In genomic region chr5:136028782-136029742, GRCh38 we compare ENCODE assay signal across 8 cellular contexts. TPM values are rescaled to one million over a fixed set of nuclear protein-coding genes. Genes with fewer than 3 reads are reported as not detected.
DNase-seq lines count a peak whose midpoint lies in the region; ATAC-seq lines count a peak whose summit lies in the region.

TSS of gene TGFBI (plus strand) at chr5:136028988. CDS start at chr5:136029056, 68 bp downstream.

- peak within 1 kb of the TSS; percentile 74 to 77 for H3K4me3 ChIP-seq in stomach smooth muscle (ENCODE audit: low read length in 2 of 2)

- no peaks in the 10 kb centered on the region for H3K9me3 ChIP-seq in stomach smooth muscle (ENCODE audit: control insufficient read depth in 2 of 2, low read length in 2 of 2)

- no peaks in the 10 kb centered on the region for H3K4me1 Mint-ChIP-seq in activated CD4-positive, alpha-beta memory T cell treated with anti-CD3 and anti-CD28 coated beads for 36 hours (ENCODE audit: low read depth)
- H3K4me1 Mint-ChIP-seq in activated CD4-positive, alpha-beta memory T cell treated with anti-CD3 and anti-CD28 coated beads, Interleukin-2, amount 10 ng/mL, durations not matched to agents 7 days and 5 days: peaks cover 1% of the 10 kb centered on the region

- no peak within 1 kb of the TSS for H3K27ac Mint-ChIP-seq in activated CD4-positive, alpha-beta memory T cell treated with anti-CD3 and anti-CD28 coated beads for 36 hours
- H3K27ac Mint-ChIP-seq in activated CD4-positive, alpha-beta memory T cell treated with anti-CD3 and anti-CD28 coated beads, Interleukin-2, amount 10 ng/mL, durations not matched to agents 7 days and 5 days: no peak within 1 kb of the TSS

- H3K27me3 ChIP-seq in stomach smooth muscle (ENCODE audit: control insufficient read depth in 1 of 2, insufficient read depth in 2 of 2, low read length in 2 of 2): no peaks in the 10 kb centered on the region

- H3K27me3 Mint-ChIP-seq in activated CD4-positive, alpha-beta memory T cell treated with anti-CD3 and anti-CD28 coated beads for 36 hours: peaks cover 20% of the 10 kb centered on the region
- peaks cover 16% of the 10 kb centered on the region for H3K27me3 Mint-ChIP-seq in activated CD4-positive, alpha-beta memory T cell treated with anti-CD3 and anti-CD28 coated beads, Interleukin-2, amount 10 ng/mL, durations not matched to agents 7 days and 5 days

- POLR2A ChIA-PET in activated CD4-positive, alpha-beta memory T cell treated with anti-CD3 and anti-CD28 coated beads for 36 hours (lab: Charles Lee): no interaction called here
- POLR2A ChIA-PET in activated CD4-positive, alpha-beta memory T cell treated with anti-CD3 and anti-CD28 coated beads, Interleukin-2, amount 10 ng/mL, durations not matched to agents 7 days and 5 days (lab: Charles Lee): no interaction called here

- peak; percentile 39 for DNase-seq in activated CD4-positive, alpha-beta memory T cell treated with anti-CD3 and anti-CD28 coated beads for 36 hours
- no peak for DNase-seq in activated CD4-positive, alpha-beta memory T cell treated with anti-CD3 and anti-CD28 coated beads, Interleukin-2, amount 10 ng/mL, durations not matched to agents 7 days and 5 days
- DNase-seq in NCI-H774 (lab: John Stamatoyannopoulos, UW): peak; percentile 7
- DNase-seq in dermis blood vessel endothelial cell: peak; percentile 73
- peak; percentile 84 for DNase-seq in left lobe of liver (ENCODE audit: low spot score)
- no peak for DNase-seq in OCI-M2 (lab: John Stamatoyannopoulos, UW; ENCODE audit: unreplicated experiment)

- peak within 1 kb of the TSS; percentile 53 for H3K27ac ChIP-seq in stomach smooth muscle (ENCODE audit: low read length)

- peaks cover 72% of the 10 kb centered on the region for H3K4me1 ChIP-seq in stomach smooth muscle (ENCODE audit: control insufficient read depth, insufficient read depth, low read length)

- H3K9ac ChIP-seq in stomach smooth muscle (ENCODE audit: low read length in 2 of 2): peak within 1 kb of the TSS; percentile 67 to 79

- no peaks in the 10 kb centered on the region for H3K9me3 Mint-ChIP-seq in activated CD4-positive, alpha-beta memory T cell treated with anti-CD3 and anti-CD28 coated beads for 36 hours
- no peaks in the 10 kb centered on the region for H3K9me3 Mint-ChIP-seq in activated CD4-positive, alpha-beta memory T cell treated with anti-CD3 and anti-CD28 coated beads, Interleukin-2, amount 10 ng/mL, durations not matched to agents 7 days and 5 days

- CTCF ChIA-PET in activated CD4-positive, alpha-beta memory T cell treated with anti-CD3 and anti-CD28 coated beads for 36 hours (lab: Charles Lee): no interaction called here
- CTCF ChIA-PET in activated CD4-positive, alpha-beta memory T cell treated with anti-CD3 and anti-CD28 coated beads, Interleukin-2, amount 10 ng/mL, durations not matched to agents 7 days and 5 days (lab: Charles Lee): no interaction called here

- H3K36me3 Mint-ChIP-seq in activated CD4-positive, alpha-beta memory T cell treated with anti-CD3 and anti-CD28 coated beads for 36 hours: no peaks in the 10 kb centered on the region
- H3K36me3 Mint-ChIP-seq in activated CD4-positive, alpha-beta memory T cell treated with anti-CD3 and anti-CD28 coated beads, Interleukin-2, amount 10 ng/mL, durations not matched to agents 7 days and 5 days (ENCODE audit: low read depth): no peaks in the 10 kb centered on the region

- intact Hi-C loops in activated CD4-positive, alpha-beta memory T cell treated with anti-CD3 and anti-CD28 coated beads for 36 hours (cut with micrococcal nuclease): no loop called here

- ATAC-seq in left lobe of liver (peak; percentile 97), HG03442 (IDR thresholded peaks at IDR 0.05; ENCODE audit: unreplicated experiment) (no peak)

- H3K4me3 Mint-ChIP-seq in activated CD4-positive, alpha-beta memory T cell treated with anti-CD3 and anti-CD28 coated beads for 36 hours: no peak within 1 kb of the TSS
- H3K4me3 Mint-ChIP-seq in activated CD4-positive, alpha-beta memory T cell treated with anti-CD3 and anti-CD28 coated beads, Interleukin-2, amount 10 ng/mL, durations not matched to agents 7 days and 5 days: no peak within 1 kb of the TSS

- peaks cover 4 to 7% of the 10 kb centered on the region in 2 donors for H3K36me3 ChIP-seq in stomach smooth muscle (ENCODE audit: control insufficient read depth in 2 of 2, insufficient read depth in 2 of 2, low read length in 2 of 2)

RNA-seq across cellular contexts. Expression of gene TGFBI, which starts in this region (rescaled TPM):
- total RNA-seq in activated CD4-positive, alpha-beta memory T cell treated with anti-CD3 and anti-CD28 coated beads for 36 hours: under 1 TPM; 0.58 to 0.97 TPM
- not detected for total RNA-seq in activated CD4-positive, alpha-beta memory T cell treated with anti-CD3 and anti-CD28 coated beads, Interleukin-2, amount 10 ng/mL, durations not matched to agents 7 days and 5 days
- 3.9 and 9.5 TPM in 2 replicates for total RNA-seq in dermis blood vessel endothelial cell
- total RNA-seq in left lobe of liver: 49.3 TPM

Comparison
In these comparisons a context has a peak if more than half of its experiments do, and no peak if none do; other contexts are left out.
1. Peak in DNase-seq in activated CD4-positive, alpha-beta memory T cell treated with anti-CD3 and anti-CD28 coated beads for 36 hours; RNA of the gene not detected or under 1 TPM.
2. DNase-seq: peak in NCI-H774 (single experiment), dermis blood vessel endothelial cell (single experiment) and left lobe of liver (single experiment); none in activated CD4-positive, alpha-beta memory T cell treated with anti-CD3 and anti-CD28 coated beads, Interleukin-2, amount 10 ng/mL, durations not matched to agents 7 days and 5 days (single experiment) and OCI-M2 (single experiment).